Comparison of ENCODE assay signal across 1 cellular context in genomic region chr10:75211007-75211735, GRCh38.
A peak's percentile ranks its signal among the peaks of the same experiment; 100 is the strongest.
TF ChIP-seq lines count a peak whose summit lies in the region.

No MANE protein-coding gene starts in this region.

TF ChIP-seq in HEK293, 187 proteins besides CTCF, POLR2A, EP300 and RAD21 (continued from another document):
- TF ChIP-seq PRDM10 (tag by site-specific recombination; IDR thresholded peaks at IDR 0.05) (no peak), TCF7L2 (IDR thresholded peaks at IDR 0.05; ENCODE audit: borderline replicate concordance, low read depth, low read length) (no peak), ZNF449 (tag by site-specific recombination; IDR thresholded peaks at IDR 0.05) (no peak), SCRT2 (tag by site-specific recombination; IDR thresholded peaks at IDR 0.05) (no peak), RBAK (tag by site-specific recombination; IDR thresholded peaks at IDR 0.05) (no peak), ZBTB7A (tag by site-specific recombination; IDR thresholded peaks at IDR 0.05; ENCODE audit: low read depth) (no peak), TRIM28 (IDR thresholded peaks at IDR 0.05; ENCODE audit: borderline replicate concordance, low read length) (no peak), PRDM4 (tag by site-specific recombination; IDR thresholded peaks at IDR 0.05) (no peak), BCL11A (tag by site-specific recombination; IDR thresholded peaks at IDR 0.05; ENCODE audit: low read depth) (no peak), ZNF707 (tag by site-specific recombination; IDR thresholded peaks at IDR 0.05) (no peak), ZNF623 (tag by site-specific recombination; IDR thresholded peaks at IDR 0.05) (no peak), ZNF561 (tag by site-specific recombination; IDR thresholded peaks at IDR 0.05; ENCODE audit: borderline replicate concordance) (0 out of 2 replicates have a peak, but pooled peaks have one; percentile 4), ZBTB11 (tag by site-specific recombination; conservative IDR thresholded peaks at IDR 0.05; ENCODE audit: low read depth) (no peak), ZSCAN30 (tag by site-specific recombination; IDR thresholded peaks at IDR 0.05) (0 out of 2 replicates have a peak, but pooled peaks have one; percentile 8), ZNF394 (tag by site-specific recombination; IDR thresholded peaks at IDR 0.05; ENCODE audit: borderline replicate concordance) (no peak), ZIC2 (tag by site-specific recombination; IDR thresholded peaks at IDR 0.05) (no peak), ZNF571 (tag by site-specific recombination; IDR thresholded peaks at IDR 0.05) (no peak), ZNF140 (tag by site-specific recombination; IDR thresholded peaks at IDR 0.05) (no peak), ZNF239 (tag by site-specific recombination; IDR thresholded peaks at IDR 0.05) (no peak), ZNF138 (tag by site-specific recombination; IDR thresholded peaks at IDR 0.05; ENCODE audit: borderline replicate concordance) (no peak), KLF10 (tag by site-specific recombination; IDR thresholded peaks at IDR 0.05) (no peak), SP7 (tag by site-specific recombination; IDR thresholded peaks at IDR 0.05) (no peak), ZNF174 (tag by site-specific recombination; IDR thresholded peaks at IDR 0.05) (0 out of 2 replicates have a peak, but pooled peaks have one; percentile 34), ZNF776 (tag by site-specific recombination; IDR thresholded peaks at IDR 0.05; ENCODE audit: borderline replicate concordance) (no peak), YY1 (tag by site-specific recombination; IDR thresholded peaks at IDR 0.05) (peak; percentile 86), ZNF585B (tag by site-specific recombination; IDR thresholded peaks at IDR 0.05) (no peak), HOXD13 (CRISPR knock-in tag; IDR thresholded peaks at IDR 0.05; ENCODE audit: borderline replicate concordance) (no peak), ZNF514 (tag by site-specific recombination; IDR thresholded peaks at IDR 0.05) (no peak), ZNF596 (tag by site-specific recombination; IDR thresholded peaks at IDR 0.05) (0 out of 2 replicates have a peak, but pooled peaks have one; percentile 0), ZFHX2 (tag by site-specific recombination; conservative IDR thresholded peaks at IDR 0.05) (no peak), ZNF624 (tag by site-specific recombination; IDR thresholded peaks at IDR 0.05) (no peak), ZNF48 (tag by site-specific recombination; IDR thresholded peaks at IDR 0.05) (no peak), ZNF121 (tag by site-specific recombination; IDR thresholded peaks at IDR 0.05) (no peak), ZNF266 (tag by site-specific recombination; IDR thresholded peaks at IDR 0.05; ENCODE audit: low read depth) (no peak), ZNF600 (tag by site-specific recombination; IDR thresholded peaks at IDR 0.05) (no peak), KLF16 (tag by site-specific recombination; IDR thresholded peaks at IDR 0.05) (no peak)
- TF ChIP-seq, protein P1, sequence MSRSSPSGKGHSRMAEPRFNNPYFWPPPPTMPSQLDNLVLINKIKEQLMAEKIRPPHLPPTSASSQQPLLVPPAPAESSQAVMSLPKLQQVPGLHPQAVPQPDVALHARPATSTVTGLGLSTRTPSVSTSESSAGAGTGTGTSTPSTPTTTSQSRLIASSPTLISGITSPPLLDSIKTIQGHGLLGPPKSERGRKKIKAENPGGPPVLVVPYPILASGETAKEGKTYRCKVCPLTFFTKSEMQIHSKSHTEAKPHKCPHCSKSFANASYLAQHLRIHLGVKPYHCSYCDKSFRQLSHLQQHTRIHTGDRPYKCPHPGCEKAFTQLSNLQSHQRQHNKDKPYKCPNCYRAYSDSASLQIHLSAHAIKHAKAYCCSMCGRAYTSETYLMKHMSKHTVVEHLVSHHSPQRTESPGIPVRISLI (tag by site-specific recombination; IDR thresholded peaks at IDR 0.05): no peak
- TF ChIP-seq, protein P2, sequence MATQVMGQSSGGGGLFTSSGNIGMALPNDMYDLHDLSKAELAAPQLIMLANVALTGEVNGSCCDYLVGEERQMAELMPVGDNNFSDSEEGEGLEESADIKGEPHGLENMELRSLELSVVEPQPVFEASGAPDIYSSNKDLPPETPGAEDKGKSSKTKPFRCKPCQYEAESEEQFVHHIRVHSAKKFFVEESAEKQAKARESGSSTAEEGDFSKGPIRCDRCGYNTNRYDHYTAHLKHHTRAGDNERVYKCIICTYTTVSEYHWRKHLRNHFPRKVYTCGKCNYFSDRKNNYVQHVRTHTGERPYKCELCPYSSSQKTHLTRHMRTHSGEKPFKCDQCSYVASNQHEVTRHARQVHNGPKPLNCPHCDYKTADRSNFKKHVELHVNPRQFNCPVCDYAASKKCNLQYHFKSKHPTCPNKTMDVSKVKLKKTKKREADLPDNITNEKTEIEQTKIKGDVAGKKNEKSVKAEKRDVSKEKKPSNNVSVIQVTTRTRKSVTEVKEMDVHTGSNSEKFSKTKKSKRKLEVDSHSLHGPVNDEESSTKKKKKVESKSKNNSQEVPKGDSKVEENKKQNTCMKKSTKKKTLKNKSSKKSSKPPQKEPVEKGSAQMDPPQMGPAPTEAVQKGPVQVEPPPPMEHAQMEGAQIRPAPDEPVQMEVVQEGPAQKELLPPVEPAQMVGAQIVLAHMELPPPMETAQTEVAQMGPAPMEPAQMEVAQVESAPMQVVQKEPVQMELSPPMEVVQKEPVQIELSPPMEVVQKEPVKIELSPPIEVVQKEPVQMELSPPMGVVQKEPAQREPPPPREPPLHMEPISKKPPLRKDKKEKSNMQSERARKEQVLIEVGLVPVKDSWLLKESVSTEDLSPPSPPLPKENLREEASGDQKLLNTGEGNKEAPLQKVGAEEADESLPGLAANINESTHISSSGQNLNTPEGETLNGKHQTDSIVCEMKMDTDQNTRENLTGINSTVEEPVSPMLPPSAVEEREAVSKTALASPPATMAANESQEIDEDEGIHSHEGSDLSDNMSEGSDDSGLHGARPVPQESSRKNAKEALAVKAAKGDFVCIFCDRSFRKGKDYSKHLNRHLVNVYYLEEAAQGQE (tag by site-specific recombination; IDR thresholded peaks at IDR 0.05): no peak
- TF ChIP-seq, protein P3, sequence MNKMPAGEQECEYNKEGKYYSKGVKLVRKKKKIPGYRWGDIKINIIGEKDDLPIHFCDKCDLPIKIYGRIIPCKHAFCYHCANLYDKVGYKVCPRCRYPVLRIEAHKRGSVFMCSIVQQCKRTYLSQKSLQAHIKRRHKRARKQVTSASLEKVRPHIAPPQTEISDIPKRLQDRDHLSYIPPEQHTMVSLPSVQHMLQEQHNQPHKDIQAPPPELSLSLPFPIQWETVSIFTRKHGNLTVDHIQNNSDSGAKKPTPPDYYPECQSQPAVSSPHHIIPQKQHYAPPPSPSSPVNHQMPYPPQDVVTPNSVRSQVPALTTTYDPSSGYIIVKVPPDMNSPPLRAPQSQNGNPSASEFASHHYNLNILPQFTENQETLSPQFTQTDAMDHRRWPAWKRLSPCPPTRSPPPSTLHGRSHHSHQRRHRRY (tag by site-specific recombination; IDR thresholded peaks at IDR 0.05): no peak
